In genomic region chr12:54984602-54985376, GRCh38 we compare ENCODE assay signal across 9 cellular contexts. TPM values are rescaled to one million over a fixed set of nuclear protein-coding genes. Genes with fewer than 3 reads are reported as not detected.
DNase-seq lines count a peak whose midpoint lies in the region; ATAC-seq and TF ChIP-seq lines count a peak whose summit lies in the region.
"Had no signal": no experiment of that assay in that cellular context is flagged by ENCODE, and none has a peak within 500 bp of the region (broad histone marks: within the 10 kb centered on the region; RNA-seq: fewer than 3 reads in every experiment).

A gene with protein sequence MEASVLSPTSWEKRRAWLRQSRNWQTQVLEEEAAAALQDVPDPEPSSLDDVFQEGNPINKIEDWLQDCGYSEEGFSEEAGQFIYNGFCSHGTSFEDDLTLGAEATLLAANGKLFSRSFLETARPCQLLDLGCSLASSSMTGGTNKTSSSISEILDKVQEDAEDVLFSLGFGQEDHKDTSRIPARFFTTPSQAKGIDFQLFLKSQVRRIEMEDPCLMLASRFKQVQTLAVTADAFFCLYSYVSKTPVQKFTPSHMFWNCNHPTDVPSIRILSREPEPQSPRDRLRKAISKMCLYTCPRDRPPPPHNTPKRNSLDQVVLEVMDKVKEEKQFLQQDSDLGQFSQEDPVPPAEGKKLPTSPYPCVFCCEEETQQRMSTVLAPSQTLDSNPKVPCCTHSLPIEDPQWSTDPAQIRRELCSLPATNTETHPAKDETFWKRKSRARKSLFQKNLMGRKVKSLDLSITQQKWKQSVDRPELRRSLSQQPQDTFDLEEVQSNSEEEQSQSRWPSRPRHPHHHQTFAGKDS (minus strand): TSS chr12:54984762. CDS start chr12:54974562, 10,200 bp downstream.

- H3K27ac ChIP-seq in rectal smooth muscle tissue (ENCODE audit: low read depth, low read length) = no peak within 1 kb of the TSS

- H3K27me3 ChIP-seq in rectal smooth muscle tissue (ENCODE audit: control insufficient read depth, insufficient read depth, low read length) (no peaks in the 10 kb centered on the region), BE2C (peaks cover 9% of the 10 kb centered on the region)

- no peak for TF ChIP-seq CTCF in BE2C (IDR thresholded peaks at IDR 0.05; ENCODE audit: low read depth, low read length)

- H3K9ac ChIP-seq in rectal smooth muscle tissue (ENCODE audit: low read length) = no peak within 1 kb of the TSS

- H3K4me3 ChIP-seq in rectal smooth muscle tissue (ENCODE audit: low read length) = peak within 1 kb of the TSS; percentile 47
- no peak within 1 kb of the TSS for H3K4me3 ChIP-seq in BE2C (ENCODE audit: low read depth, low read length)

- in situ Hi-C loops in ACHN (cut with HindIII; ENCODE audit: low pct_ligation_motif_present, low pct_unique_long_range_greater_than_20kb, low sequenced_read_pairs) = no loop called here

- no peaks in the 10 kb centered on the region for H3K9me3 ChIP-seq in BE2C

- peak; percentile 76 to 81 for DNase-seq in activated naive CD4-positive, alpha-beta T cell treated with anti-CD3 and anti-CD28 coated beads, Interleukin-2, amount 50 U/mL, for 72 hours (ENCODE audit: low spot score in 2 of 2)
- DNase-seq in ACHN (no peak), NCI-H187 (lab: John Stamatoyannopoulos, UW) (no peak), BE2C (no peak)

- peak within 1 kb of the TSS; percentile 92 to 96 for H3K27ac Mint-ChIP-seq in activated naive CD4-positive, alpha-beta T cell treated with anti-CD3 and anti-CD28 coated beads, Interleukin-2, amount 50 U/mL, for 72 hours
- H3K27ac Mint-ChIP-seq: nephron had no signal

- intact Hi-C loops in T-helper 1 cell treated with Interleukin-12 subunit alpha and Interleukin-12 subunit beta and Interleukin-4 antibody, amounts not matched to agents 30 ng/mL and 1 ng/mL, for 36 hours (cut with micrococcal nuclease) = loop anchor here (1.0 to 10.0 kb wide), 10 partner anchors 9 to 943 kb away; partner anchors contain the start of genes CBX5, HNRNPA1, MUCL1 and NCKAP1L

- H3K9me3 Mint-ChIP-seq in activated naive CD4-positive, alpha-beta T cell treated with anti-CD3 and anti-CD28 coated beads, Interleukin-2, amount 50 U/mL, for 72 hours = no peaks in the 10 kb centered on the region
- H3K9me3 Mint-ChIP-seq: nephron had no signal

- H3K4me1 ChIP-seq in rectal smooth muscle tissue (ENCODE audit: control insufficient read depth, insufficient read depth, low read length) (no peaks in the 10 kb centered on the region), BE2C (no peaks in the 10 kb centered on the region)

- H3K36me3 Mint-ChIP-seq in activated naive CD4-positive, alpha-beta T cell treated with anti-CD3 and anti-CD28 coated beads, Interleukin-2, amount 50 U/mL, for 72 hours = peaks cover 46% of the 10 kb centered on the region in 2 donors

- ATAC-seq in GM18868 (IDR thresholded peaks at IDR 0.05; ENCODE audit: unreplicated experiment) = peak; percentile 96
- peak; percentile 93 for ATAC-seq in HG03045 (IDR thresholded peaks at IDR 0.05; ENCODE audit: unreplicated experiment)
- ATAC-seq in activated naive CD4-positive, alpha-beta T cell treated with anti-CD3 and anti-CD28 coated beads, Interleukin-2, amount 50 U/mL, for 72 hours = peak; percentile 86

- H3K36me3 ChIP-seq in rectal smooth muscle tissue (ENCODE audit: control insufficient read depth, insufficient read depth, low read length) = no peaks in the 10 kb centered on the region
- H3K36me3 ChIP-seq in BE2C = no peaks in the 10 kb centered on the region

RNA-seq across cellular contexts. Expression of the gene that starts here (rescaled TPM):
- 147 and 155 TPM in 2 replicates for total RNA-seq in T-helper 1 cell treated with Interleukin-12 subunit alpha and Interleukin-12 subunit beta and Interleukin-4 antibody, amounts not matched to agents 30 ng/mL and 1 ng/mL, for 36 hours
- 10 to 100 TPM; 94.7 to 95.8 TPM for total RNA-seq in activated naive CD4-positive, alpha-beta T cell treated with anti-CD3 and anti-CD28 coated beads, Interleukin-2, amount 50 U/mL, for 72 hours
- polyA plus RNA-seq in BE2C (2012; ENCODE audit: insufficient read depth, insufficient read length, low read depth) = not detected

Comparison
In these comparisons a context has a peak if more than half of its experiments do, and no peak if none do; other contexts are left out.
1. DNase-seq: peak in activated naive CD4-positive, alpha-beta T cell treated with anti-CD3 and anti-CD28 coated beads, Interleukin-2, amount 50 U/mL, for 72 hours (2 of 2); none in ACHN (single experiment), NCI-H187 (0 of 2) and BE2C (single experiment).
2. Peak in every context shown above with its lines, with median percentiles within 50 percentile points of each other: ATAC-seq.